ENCODE assay signal across 19 cellular contexts in genomic region chr3:104066658-104067057, GRCh38.
DNase-seq lines count a peak whose midpoint lies in the region; ATAC-seq and TF ChIP-seq lines count a peak whose summit lies in the region.
"Had no signal": no experiment of that assay in that cellular context is flagged by ENCODE, and none has a peak within 500 bp of the region (broad histone marks: within the 10 kb centered on the region; RNA-seq: fewer than 3 reads in every experiment).

No MANE protein-coding gene starts in this region.

- peaks cover 2% of the 10 kb centered on the region for H3K9me3 Mint-ChIP-seq in activated CD8-positive, alpha-beta T cell treated with anti-CD3 and anti-CD28 coated beads for 36 hours
- H3K9me3 Mint-ChIP-seq: T-helper 1 cell treated with Interleukin-12 subunit alpha and Interleukin-12 subunit beta and Interleukin-4 antibody, amounts not matched to agents 30 μg/mL and 1 μg/mL, for 36 hours had no signal

- H2AK9ac ChIP-seq in IMR-90 (replicated peaks; ENCODE audit: low read depth, low read length, poor library complexity) = no peak overlapping the region

- H3K4me1 Mint-ChIP-seq in activated CD8-positive, alpha-beta T cell treated with anti-CD3 and anti-CD28 coated beads for 36 hours (ENCODE audit: low read depth) = no peaks in the 10 kb centered on the region

- no peaks in the 10 kb centered on the region for H4K20me1 ChIP-seq in IMR-90 (ENCODE audit: insufficient read depth, low read length)

- H3K36me3 Mint-ChIP-seq in activated CD8-positive, alpha-beta T cell treated with anti-CD3 and anti-CD28 coated beads for 36 hours (ENCODE audit: low read depth) = no peaks in the 10 kb centered on the region

- H4K91ac ChIP-seq in IMR-90 (ENCODE audit: insufficient read depth, low read depth, low read length) = no peak overlapping the region

- no peak overlapping the region for H3K23ac ChIP-seq in IMR-90 (ENCODE audit: low read depth, low read length)

- H3K4me2 ChIP-seq in IMR-90 (ENCODE audit: low read depth, low read length) = no peak overlapping the region

- no peak overlapping the region for H3K4me3 ChIP-seq in AG10803 (ENCODE audit: low read length)
- H3K4me3 ChIP-seq in IMR-90 (ENCODE audit: insufficient read depth, low read depth, low read length) = no peak overlapping the region
- H3K4me3 ChIP-seq: adrenal gland, dorsolateral prefrontal cortex, Peyer's patch had no signal

- H3K56ac ChIP-seq in IMR-90 (ENCODE audit: extremely low read depth, insufficient read depth, low read length) = no peak overlapping the region

- no peak overlapping the region for H3K9ac ChIP-seq in IMR-90 (ENCODE audit: low read depth, low read length)

- no peaks in the 10 kb centered on the region for H3K9me1 ChIP-seq in IMR-90 (ENCODE audit: insufficient read depth, low read length)

- no peaks in the 10 kb centered on the region for H3K4me1 ChIP-seq in IMR-90 (ENCODE audit: control insufficient read depth, insufficient read depth, low read length)
- H3K4me1 ChIP-seq: adrenal gland, Peyer's patch had no signal

- no TSS peak for BruUV-seq in IMR-90 (replicated peaks; lab: Mats Ljungman, UMichigan)

- H3K27ac ChIP-seq in IMR-90 (ENCODE audit: insufficient read depth, low read length) = no peak overlapping the region
- H3K27ac ChIP-seq: adrenal gland, dorsolateral prefrontal cortex, Peyer's patch had no signal

- H2AK5ac ChIP-seq in IMR-90 (ENCODE audit: low read depth, low read length) = no peak overlapping the region

- no peak overlapping the region for H2BK20ac ChIP-seq in IMR-90 (ENCODE audit: low read depth, low read length)

- H3K9me3 ChIP-seq in IMR-90 (ENCODE audit: control insufficient read depth, insufficient read depth, low read length) = no peaks in the 10 kb centered on the region
- H3K9me3 ChIP-seq: Peyer's patch had no signal

- no peak overlapping the region for H3K14ac ChIP-seq in IMR-90 (replicated peaks; ENCODE audit: low read depth, low read length)

- no peak overlapping the region for H3K4me3 Mint-ChIP-seq in activated CD8-positive, alpha-beta T cell treated with anti-CD3 and anti-CD28 coated beads for 36 hours
- H3K4me3 Mint-ChIP-seq: T-helper 1 cell treated with Interleukin-12 subunit alpha and Interleukin-12 subunit beta and Interleukin-4 antibody, amounts not matched to agents 30 μg/mL and 1 μg/mL, for 36 hours had no signal

- H2BK15ac ChIP-seq in IMR-90 (ENCODE audit: low read depth, low read length) = no peak overlapping the region

- no peak overlapping the region for H2AFZ ChIP-seq in IMR-90 (replicated peaks; ENCODE audit: low read length, poor library complexity)

- DNase-seq in AG10803 (ENCODE audit: low read depth) = peak; percentile 36
- DNase-seq in IMR-90 = no peak
- DNase-seq in astrocyte of the hippocampus (ENCODE audit: low read depth, low spot score) = peak; percentile 2
- peak; percentile 10 for DNase-seq in iPS-NIHi7 (ENCODE audit: extremely low spot score)
- no peak for DNase-seq in activated CD8-positive, alpha-beta T cell treated with anti-CD3 and anti-CD28 coated beads for 36 hours
- DNase-seq in NCI-H2029 treated with DMSO at 0.1 percent for 48 hours (lab: John Stamatoyannopoulos, UW) = no peak
- DNase-seq: activated CD4-positive, alpha-beta T cell treated with anti-CD3 and anti-CD28 coated beads for 4 hours; activated T-cell treated with anti-CD3 and anti-CD28 coated beads, Interleukin-2, amount 50 U/mL, for 1 hour; adrenal gland; Calu3; dorsolateral prefrontal cortex; kidney; NCI-H1105 treated with DMSO at 0.1 percent for 48 hours; NCI-H446 treated with DMSO at 0.1 percent for 48 hours; Peyer's patch; stimulated activated CD4-positive, alpha-beta T cell treated with anti-CD3 and anti-CD28 coated beads, Interleukin-15, amount 100 ng/mL, for 24 hours had no signal

- H2BK120ac ChIP-seq in IMR-90 (ENCODE audit: low read depth, low read length) = no peak overlapping the region

- no peak overlapping the region for H2BK5ac ChIP-seq in IMR-90 (ENCODE audit: low read depth, low read length, poor library complexity, severe bottlenecking)

- TF ChIP-seq CTCF in AG10803 (conservative IDR thresholded peaks at IDR 0.05; ENCODE audit: low read length) = no peak
- TF ChIP-seq CTCF in IMR-90 (conservative IDR thresholded peaks at IDR 0.05; ENCODE audit: low read depth, low read length) = no peak
- no peak for TF ChIP-seq CTCF in activated CD8-positive, alpha-beta T cell treated with anti-CD3 and anti-CD28 coated beads for 36 hours (IDR thresholded peaks at IDR 0.05)

- POLR2A ChIA-PET in IMR-90 (lab: Charles Lee; ENCODE audit: unreplicated experiment) = no interaction called here
- POLR2A ChIA-PET in activated CD8-positive, alpha-beta T cell treated with anti-CD3 and anti-CD28 coated beads for 36 hours (lab: Charles Lee) = no interaction called here

- ATAC-seq in IMR-90 (ENCODE audit: low read depth) (no peak), GM18520 (IDR thresholded peaks at IDR 0.05; ENCODE audit: unreplicated experiment) (no peak), GM18909 (IDR thresholded peaks at IDR 0.05; ENCODE audit: poor library complexity, unreplicated experiment) (no peak)
- no peak for ATAC-seq in activated CD8-positive, alpha-beta T cell treated with anti-CD3 and anti-CD28 coated beads for 36 hours

- no peak overlapping the region for H4K8ac ChIP-seq in IMR-90 (ENCODE audit: low read depth in 2 of 2, low read length in 2 of 2)

- intact Hi-C loops in IMR-90 (cut with micrococcal nuclease) = no loop called here
- intact Hi-C loops in activated CD8-positive, alpha-beta T cell treated with anti-CD3 and anti-CD28 coated beads for 36 hours (cut with micrococcal nuclease) = no loop called here

- H3K27me3 ChIP-seq in IMR-90 (ENCODE audit: control insufficient read depth, insufficient read depth, low read length) = no peaks in the 10 kb centered on the region
- H3K27me3 ChIP-seq: adrenal gland, dorsolateral prefrontal cortex, Peyer's patch had no signal

- no peaks in the 10 kb centered on the region for H3K27me3 Mint-ChIP-seq in activated CD8-positive, alpha-beta T cell treated with anti-CD3 and anti-CD28 coated beads for 36 hours

- H3K79me1 ChIP-seq in IMR-90 (ENCODE audit: low read depth in 1 of 2, low read length in 2 of 2) = no peaks in the 10 kb centered on the region

- in situ Hi-C loops in IMR-90 (cut with MboI; ENCODE audit: low sequenced_read_pairs) = no loop called here

- H3K36me3 ChIP-seq in IMR-90 (ENCODE audit: control insufficient read depth, insufficient read depth, low read length) = no peaks in the 10 kb centered on the region
- H3K36me3 ChIP-seq: adrenal gland, Peyer's patch had no signal

- dilution Hi-C loops in IMR-90 (cut with HindIII; ENCODE audit: low sequenced_read_pairs, unreplicated experiment) = no loop called here

- TF ChIP-seq POLR2A in IMR-90 (IDR thresholded peaks at IDR 0.05; ENCODE audit: low read depth, low read length) = no peak

- TF ChIP-seq RAD21 in IMR-90 (IDR thresholded peaks at IDR 0.05; ENCODE audit: low read length) = no peak

- no peak overlapping the region for H3K27ac Mint-ChIP-seq in activated CD8-positive, alpha-beta T cell treated with anti-CD3 and anti-CD28 coated beads for 36 hours
- H3K27ac Mint-ChIP-seq: T-helper 1 cell treated with Interleukin-12 subunit alpha and Interleukin-12 subunit beta and Interleukin-4 antibody, amounts not matched to agents 30 μg/mL and 1 μg/mL, for 36 hours had no signal

- CTCF ChIA-PET in IMR-90 (lab: Yijun Ruan, JAX) = no interaction called here
- CTCF ChIA-PET in activated CD8-positive, alpha-beta T cell treated with anti-CD3 and anti-CD28 coated beads for 36 hours (lab: Charles Lee) = no interaction called here

- no peak overlapping the region for H3K18ac ChIP-seq in IMR-90 (ENCODE audit: low read depth, low read length)

- no peak overlapping the region for H4K5ac ChIP-seq in IMR-90 (ENCODE audit: low read depth, low read length)

- H3K4ac ChIP-seq in IMR-90 (ENCODE audit: low read depth, low read length) = no peak overlapping the region

- 0% methylated on average over 1 of the region's 2 CpGs; no CpG with 5 or more reads in 1 of the 2 experiments for WGBS in IMR-90 (ENCODE audit: extremely low coverage in 2 of 2, insufficient read length in 1 of 2), 2 experiments

TF ChIP-seq in IMR-90, 13 proteins besides CTCF, POLR2A, EP300 and RAD21:
- no peak for TF ChIP-seq RFX5 (IDR thresholded peaks at IDR 0.05; ENCODE audit: low read depth, low read length)
- peak; percentile 39; the same call in 1 of the 2 replicates for TF ChIP-seq CEBPB (IDR thresholded peaks at IDR 0.05; ENCODE audit: low read depth, low read length)
TF ChIP-seq in IMR-90: peak in this region for 1.

Comparison
In these comparisons a context has a peak if more than half of its experiments do, and no peak if none do; other contexts are left out.
1. DNase-seq: peak in AG10803 (single experiment), astrocyte of the hippocampus (single experiment) and iPS-NIHi7 (single experiment); none in IMR-90 (single experiment), activated CD8-positive, alpha-beta T cell treated with anti-CD3 and anti-CD28 coated beads for 36 hours (single experiment) and NCI-H2029 treated with DMSO at 0.1 percent for 48 hours (single experiment).